8 cellular contexts compared by ENCODE assay signal in the genomic region with DNA sequence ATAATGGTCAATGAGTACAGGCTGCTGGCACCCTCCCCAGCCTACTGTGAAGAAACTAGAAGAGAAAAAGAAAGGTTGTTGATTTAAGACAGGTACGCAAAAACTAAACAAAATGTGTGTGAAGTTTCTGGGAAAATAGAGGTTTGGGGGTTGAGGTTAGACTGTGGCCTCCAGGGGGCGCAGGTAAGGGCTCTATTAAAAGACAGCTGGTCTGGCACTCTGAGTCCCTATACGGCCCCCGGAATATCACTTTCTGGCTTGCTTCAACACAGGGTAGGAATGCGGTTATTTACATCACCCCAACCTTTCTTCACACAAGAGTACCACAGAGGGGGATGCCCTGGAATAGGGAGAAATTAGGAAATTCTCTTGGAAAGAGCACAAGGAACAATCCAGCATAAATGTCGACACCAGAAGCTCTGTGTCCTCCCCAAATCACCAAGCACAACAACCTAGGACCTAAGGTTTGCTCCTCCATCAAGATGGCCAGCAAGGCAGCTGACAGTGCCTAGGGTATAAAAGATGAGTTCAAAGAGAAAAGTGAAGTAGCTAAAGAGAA.
DNase-seq lines count a peak whose midpoint lies in the region; ATAC-seq and TF ChIP-seq lines count a peak whose summit lies in the region.

No MANE protein-coding gene starts in this region.

- DNase-seq in D341Med (ENCODE audit: low spot score) (peak; percentile 43), GM20000 (ENCODE audit: low spot score) (peak; percentile 19), PC-3 (peak; percentile 3), left ventricle myocardium superior (peak; percentile 58), OCI-M2 (lab: John Stamatoyannopoulos, UW; ENCODE audit: unreplicated experiment) (no peak), SIG-M5 treated with dmso at 0.1 percent for 504 hours (lab: John Stamatoyannopoulos, UW; ENCODE audit: unreplicated experiment) (no peak), SKM-1 (lab: John Stamatoyannopoulos, UW; ENCODE audit: unreplicated experiment) (no peak)

- ATAC-seq in PC-3: no peak
- peak; percentile 27 for ATAC-seq in left ventricle myocardium superior
- ATAC-seq in GM19463 (IDR thresholded peaks at IDR 0.05; ENCODE audit: unreplicated experiment): no peak

- intact Hi-C loops in PC-3 (cut with micrococcal nuclease): no loop called here
- intact Hi-C loops in left ventricle myocardium superior (cut with micrococcal nuclease): loop anchor here (10.0 kb wide), 1 partner anchor 451 kb away; no protein-coding TSS in a partner anchor

- no peaks in the 10 kb centered on the region for H3F3A ChIP-seq in PC-3 (ENCODE audit: low read length, unreplicated experiment)

- no peaks in the 10 kb centered on the region for H3K27me3 ChIP-seq in PC-3 (ENCODE audit: low read length)

- TF ChIP-seq CTCF in GM20000 (IDR thresholded peaks at IDR 0.05; ENCODE audit: extremely low read depth, missing control alignments): peak; percentile 51
- peak; percentile 55 for TF ChIP-seq CTCF in PC-3 (conservative IDR thresholded peaks at IDR 0.05; ENCODE audit: low read depth, low read length)

- POLR2A ChIA-PET in PC-3 (lab: Charles Lee; ENCODE audit: unreplicated experiment): no interaction called here

- H3K4me2 ChIP-seq in PC-3 (ENCODE audit: low read length): no peak overlapping the region

- H3K9ac ChIP-seq in PC-3 (ENCODE audit: low read length): no peak overlapping the region

- H3K9me3 ChIP-seq in PC-3 (ENCODE audit: low read length): 0 out of 2 replicates have a peak, but pooled peaks cover 3% of the 10 kb centered on the region

- H2AFZ ChIP-seq in PC-3 (ENCODE audit: low read length): no peak overlapping the region

- CTCF ChIA-PET in PC-3 (lab: Charles Lee): no interaction called here

- no peaks in the 10 kb centered on the region for H4K20me1 ChIP-seq in PC-3 (ENCODE audit: low read length)

- no TSS peak for BruUV-seq in PC-3 (replicated peaks; lab: Mats Ljungman, UMichigan)

- H3K79me2 ChIP-seq in PC-3 (ENCODE audit: low read length): no peaks in the 10 kb centered on the region

- H3K27ac ChIP-seq in PC-3 (ENCODE audit: low read length): no peak overlapping the region

- H3K4me3 ChIP-seq in PC-3 (ENCODE audit: low read length): no peak overlapping the region

- no peaks in the 10 kb centered on the region for H3K9me2 ChIP-seq in PC-3 (replicated peaks; ENCODE audit: low read length)

- H3K36me3 ChIP-seq in PC-3 (ENCODE audit: low read depth, low read length): no peaks in the 10 kb centered on the region

- H3K4me1 ChIP-seq in PC-3 (ENCODE audit: insufficient read depth, low read length): no peaks in the 10 kb centered on the region

Comparison
In these comparisons a context has a peak if more than half of its experiments do, and no peak if none do; other contexts are left out.
1. DNase-seq: peak in D341Med (single experiment), GM20000 (single experiment), PC-3 (single experiment) and left ventricle myocardium superior (single experiment); none in OCI-M2 (single experiment), SIG-M5 treated with dmso at 0.1 percent for 504 hours (single experiment) and SKM-1 (single experiment).